ENCODE assay signal across 7 cellular contexts in genomic region chr1:26471201-26471497, GRCh38. TPM values are rescaled to one million over a fixed set of nuclear protein-coding genes. Genes with fewer than 3 reads are reported as not detected.
A peak's percentile ranks its signal among the peaks of the same experiment; 100 is the strongest.
DNase-seq lines count a peak whose midpoint lies in the region; ATAC-seq and TF ChIP-seq lines count a peak whose summit lies in the region.

No MANE protein-coding gene starts in this region.

- TF ChIP-seq CTCF in epithelial cell of proximal tubule (conservative IDR thresholded peaks at IDR 0.05; ENCODE audit: low read depth, low read length) (no peak), sigmoid colon (IDR thresholded peaks at IDR 0.05) (no peak)

- 2 to 10% methylated on average over 5 of the region's 5 CpGs for WGBS in sigmoid colon, 2 donors

- H3K36me3 ChIP-seq in H7 (replicated peaks; ENCODE audit: control insufficient read depth, insufficient read depth, low read length), result peaks cover 33% of the 10 kb centered on the region
- peaks cover 4 to 51% (median 16%) of the 10 kb centered on the region in 4 donors for H3K36me3 ChIP-seq in sigmoid colon

- TF ChIP-seq POLR2A in sigmoid colon (IDR thresholded peaks at IDR 0.05), result no peak

- intact Hi-C loops in sigmoid colon (cut with DNase I), result loop anchor here (5.0 kb wide), 1 partner anchor 194 kb away; no protein-coding TSS in a partner anchor

- peak overlapping the region in 1 of 4 donors; percentile 100 for H3K27ac ChIP-seq in sigmoid colon

- H3K9me3 ChIP-seq in sigmoid colon, result no peaks in the 10 kb centered on the region

- TF ChIP-seq EP300 in sigmoid colon (IDR thresholded peaks at IDR 0.05), result no peak

- H3K4me1 ChIP-seq in sigmoid colon, result peaks cover 0 to 33% (median 26%) of the 10 kb centered on the region in 4 donors

- DNase-seq in H7 (peak; percentile 33), OCI-M1 (lab: John Stamatoyannopoulos, UW) (peak; percentile 50), epithelial cell of proximal tubule (ENCODE audit: low read depth) (no peak), sigmoid colon (no peak), ureter (ENCODE audit: low spot score) (no peak)

- ATAC-seq in GM19397 (IDR thresholded peaks at IDR 0.05; ENCODE audit: unreplicated experiment), result no peak
- ATAC-seq in HG02938 (IDR thresholded peaks at IDR 0.05; ENCODE audit: unreplicated experiment), result no peak

- H3K27me3 ChIP-seq in H7 (ENCODE audit: control insufficient read depth, insufficient read depth, low read length) (no peaks in the 10 kb centered on the region; the same call in 1 of the 2 replicates), sigmoid colon (no peaks in the 10 kb centered on the region)

- H3K4me3 ChIP-seq in H7 (ENCODE audit: insufficient read depth, low read depth, low read length) (peak overlapping the region; percentile 89), epithelial cell of proximal tubule (ENCODE audit: low read depth, low read length) (peak overlapping the region; percentile 73), sigmoid colon (peak overlapping the region in 3 of 4 donors; percentile 98 to 99 (median 99))

RNA-seq across cellular contexts. Expression of gene HMGN2, which starts 1.1 kb away (rescaled TPM):
- 488 and 543 TPM in 2 replicates for total RNA-seq in H7 (2014; rRNA removed; shearing (Covaris generic))
- total RNA-seq in epithelial cell of proximal tubule (479 and 768 TPM in 2 replicates), sigmoid colon (100 to 1,000 TPM; 150 to 403 (median 234) TPM), ureter (400 TPM)
- 100 to 1,000 TPM; 474 to 749 (median 570) TPM for polyA plus RNA-seq in sigmoid colon

RNA-seq across cellular contexts. Expression of gene DHDDS, which starts 39.0 kb away (rescaled TPM):
- 52.9 and 60.0 TPM in 2 replicates for total RNA-seq in H7 (2014; rRNA removed; shearing (Covaris generic))
- 28.4 and 47.9 TPM in 2 replicates for total RNA-seq in epithelial cell of proximal tubule
- 10 to 100 TPM; 16.6 to 33.5 (median 24.7) TPM for total RNA-seq in sigmoid colon
- polyA plus RNA-seq in sigmoid colon, result 10 to 100 TPM; 46.2 to 64.3 (median 59.0) TPM
- 59.7 TPM for total RNA-seq in ureter

RNA-seq across cellular contexts. Expression of gene RPS6KA1, which starts 58.4 kb away (rescaled TPM):
- total RNA-seq in H7 (2014; rRNA removed; shearing (Covaris generic)), result 101 and 121 TPM in 2 replicates
- 63.8 and 66.5 TPM in 2 replicates for total RNA-seq in epithelial cell of proximal tubule
- total RNA-seq in sigmoid colon, result 10 to 100 TPM in 1 of 4 donors, 1 to 10 TPM in 3; 2.5 to 11.5 (median 6.8) TPM
- polyA plus RNA-seq in sigmoid colon, result 100 to 1,000 TPM in 1 of 3 donors, 10 to 100 TPM in 2; 91.3 to 116 (median 91.5) TPM
- total RNA-seq in ureter, result 23.2 TPM

Comparison
In these comparisons a context has a peak if more than half of its experiments do, and no peak if none do; other contexts are left out.
1. DNase-seq: peak in H7 (single experiment) and OCI-M1 (single experiment); none in epithelial cell of proximal tubule (single experiment), sigmoid colon (single experiment) and ureter (single experiment).
2. Peak in every context shown above with its lines, with median percentiles within 50 percentile points of each other: H3K4me3 ChIP-seq.